10 cellular contexts compared by ENCODE assay signal in the genomic region with DNA sequence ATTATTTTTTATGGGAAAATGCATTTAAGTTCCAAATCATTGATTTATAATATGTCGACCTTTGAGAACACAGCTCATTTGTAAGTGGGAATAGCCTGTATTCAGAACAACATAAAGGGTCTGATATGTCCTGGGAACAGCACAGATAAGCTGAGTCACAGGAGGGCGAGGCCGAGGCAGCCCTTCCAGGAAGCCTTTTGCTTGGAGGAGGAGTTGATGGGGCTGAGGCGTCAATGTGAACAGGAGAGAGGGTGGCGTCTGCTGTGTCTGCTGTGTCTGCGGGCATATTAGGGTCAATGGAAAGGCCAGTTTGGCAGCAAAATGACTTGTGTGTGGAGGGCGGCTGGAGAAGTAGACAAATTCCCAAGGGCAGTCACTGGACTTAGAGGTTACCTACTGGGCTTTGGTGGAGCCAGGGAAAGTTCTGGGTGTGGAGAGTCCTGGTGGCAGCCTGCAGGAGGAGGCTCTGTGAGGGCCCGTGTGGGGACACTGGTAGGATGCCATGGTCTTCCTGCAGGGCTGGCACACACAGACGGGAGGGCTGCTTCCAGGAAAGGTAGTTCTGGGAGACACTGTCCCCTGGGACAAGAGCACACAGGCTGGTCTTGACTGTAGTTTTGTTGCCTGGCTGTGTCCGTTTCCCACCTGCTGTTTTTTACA.
DNase-seq lines count a peak whose midpoint lies in the region; ATAC-seq and TF ChIP-seq lines count a peak whose summit lies in the region.
"Had no signal": no experiment of that assay in that cellular context is flagged by ENCODE, and none has a peak within 500 bp of the region (broad histone marks: within the 10 kb centered on the region; RNA-seq: fewer than 3 reads in every experiment).

No MANE protein-coding gene starts in this region.

- no peak overlapping the region for H2BK5ac ChIP-seq in mesendoderm (ENCODE audit: low read length)

- peaks cover 1% of the 10 kb centered on the region for H3K79me2 ChIP-seq in mesendoderm (ENCODE audit: control insufficient read depth, insufficient read depth, low read length)

- H2BK120ac ChIP-seq in mesendoderm (ENCODE audit: low read depth, low read length) = no peak overlapping the region

- H3K79me1 ChIP-seq in mesendoderm (ENCODE audit: low read length) = peaks cover 22% of the 10 kb centered on the region

- no peak overlapping the region for H3K4ac ChIP-seq in mesendoderm (ENCODE audit: low read depth, low read length)

- TF ChIP-seq CTCF in heart left ventricle (IDR thresholded peaks at IDR 0.05) = no peak
- TF ChIP-seq CTCF in cardiac fibroblast (IDR thresholded peaks at IDR 0.05; ENCODE audit: low read depth, low read length) = no peak

- no peaks in the 10 kb centered on the region for H3K9me3 ChIP-seq in heart left ventricle

- no peak for TF ChIP-seq POLR2A in heart left ventricle (IDR thresholded peaks at IDR 0.05)

- H3K27ac ChIP-seq in heart left ventricle (no peak overlapping the region), mesendoderm (ENCODE audit: low read depth, low read length) (no peak overlapping the region)

- H2AK5ac ChIP-seq in mesendoderm (ENCODE audit: low read length) = peak overlapping the region; percentile 43

- H3K18ac ChIP-seq in mesendoderm (ENCODE audit: low read length) = no peak overlapping the region

- WGBS in heart left ventricle, 4 donors = 67 to 75% (median 72%) methylated on average over 10 of the region's 10 CpGs
- no CpG with 5 or more reads among the region's 10 CpGs for WGBS in mesendoderm (ENCODE audit: extremely low coverage, insufficient coverage, low lambda C conversion rate)

- H3K9ac ChIP-seq in mesendoderm (ENCODE audit: low read length) = no peak overlapping the region

- ATAC-seq in heart left ventricle = peak in 3 of 4 donors; percentile 34 to 50 (median 39)
- ATAC-seq in Right ventricle myocardium inferior = no peak
- ATAC-seq in HG02938 (IDR thresholded peaks at IDR 0.05; ENCODE audit: unreplicated experiment) = no peak
- ATAC-seq: activated CD8-positive, alpha-beta T cell treated with anti-CD3 and anti-CD28 coated beads, Interleukin-2, amount 10 ng/mL, durations not matched to agents 7 days and 5 days had no signal

- H3K36me3 ChIP-seq in heart left ventricle (no peaks in the 10 kb centered on the region), mesendoderm (ENCODE audit: control insufficient read depth, insufficient read depth, low read length) (no peaks in the 10 kb centered on the region)

- no peak overlapping the region for H4K5ac ChIP-seq in mesendoderm (ENCODE audit: low read length)

- no peak overlapping the region for H3K4me3 ChIP-seq in heart left ventricle
- no peak overlapping the region for H3K4me3 ChIP-seq in cardiac fibroblast (replicated peaks in 1 of 2; ENCODE audit: low read depth in 2 of 2, low read length in 2 of 2)
- no peak overlapping the region for H3K4me3 ChIP-seq in mesendoderm (ENCODE audit: low read length)

- peaks cover 0 to 26% (median 6%) of the 10 kb centered on the region in 12 donors for H3K4me1 ChIP-seq in heart left ventricle
- H3K4me1 ChIP-seq in mesendoderm (ENCODE audit: control insufficient read depth, low read depth, low read length) = peaks cover 13% of the 10 kb centered on the region

- peak in 3 of 5 donors; percentile 51 to 62 (median 51) for DNase-seq in heart left ventricle
- no peak for DNase-seq in Right ventricle myocardium inferior (ENCODE audit: missing footprints)
- DNase-seq in cardiac fibroblast (ENCODE audit: low read depth in 2 of 2) = peak; percentile 78 to 88
- peak; percentile 61 for DNase-seq in mesendoderm
- no peak for DNase-seq in hepatic stellate cell (ENCODE audit: low spot score)
- no peak for DNase-seq in SHP77 treated with DMSO at 0.1 percent for 48 hours (lab: John Stamatoyannopoulos, UW)
- DNase-seq in head of caudate nucleus = no peak
- DNase-seq: activated CD8-positive, alpha-beta T cell treated with anti-CD3 and anti-CD28 coated beads, Interleukin-2, amount 10 ng/mL, durations not matched to agents 7 days and 5 days; midbrain had no signal

- no peak overlapping the region for H3K4me2 ChIP-seq in mesendoderm (ENCODE audit: low read length)

- intact Hi-C loops in heart left ventricle (cut with DNase I) (loop anchor here in 1 of 10 donors (10.0 kb wide), 1 partner anchor 129 kb away; the partner anchor contains the start of gene GLI2), Right ventricle myocardium inferior (cut with DNase I) (no loop called here), head of caudate nucleus (cut with DNase I) (no loop called here)

- H4K8ac ChIP-seq in mesendoderm (ENCODE audit: low read depth, low read length) = no peak overlapping the region

- peaks cover 0 to 9% (median 0%) of the 10 kb centered on the region in 9 donors for H3K27me3 ChIP-seq in heart left ventricle
- no peaks in the 10 kb centered on the region for H3K27me3 ChIP-seq in mesendoderm (ENCODE audit: insufficient read depth, low read length, poor library complexity)

- no peak overlapping the region for H2BK15ac ChIP-seq in mesendoderm (replicated peaks; ENCODE audit: low read depth)

- no peak overlapping the region for H3K23ac ChIP-seq in mesendoderm (ENCODE audit: low read length)

- peak overlapping the region; percentile 54 for H3K56ac ChIP-seq in mesendoderm (ENCODE audit: low read length)

Comparison
In these comparisons a context has a peak if more than half of its experiments do, and no peak if none do; other contexts are left out.
1. ATAC-seq: peak in heart left ventricle (3 of 4); none in Right ventricle myocardium inferior (single experiment) and HG02938 (single experiment).
2. DNase-seq: peak in heart left ventricle (3 of 5), cardiac fibroblast (2 of 2) and mesendoderm (single experiment); none in Right ventricle myocardium inferior (single experiment), hepatic stellate cell (single experiment), SHP77 treated with DMSO at 0.1 percent for 48 hours (single experiment) and head of caudate nucleus (0 of 42).